Comparison of ENCODE assay signal across 8 cellular contexts in the genomic region with DNA sequence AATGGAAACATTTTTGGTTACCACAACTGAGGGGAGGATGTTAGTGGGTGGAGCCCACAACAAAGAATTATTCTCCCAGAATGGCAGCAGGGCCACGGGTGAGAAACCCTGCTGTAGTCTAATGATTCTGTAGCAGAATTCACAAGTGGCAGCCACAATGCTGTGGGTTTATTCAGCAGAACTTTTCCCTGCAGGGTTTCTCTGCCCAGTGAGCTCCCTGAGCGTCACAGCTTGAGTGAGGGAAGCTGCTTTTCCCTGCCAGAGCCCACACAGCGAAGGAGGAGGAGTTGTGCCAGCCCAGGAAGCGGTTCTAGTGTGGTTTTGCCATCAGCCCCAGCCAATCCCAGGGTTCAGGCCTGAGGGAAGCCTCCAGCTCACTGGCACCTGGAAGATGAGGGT. TPM values are rescaled to one million over a fixed set of nuclear protein-coding genes. Genes with fewer than 3 reads are reported as not detected.
DNase-seq lines count a peak whose midpoint lies in the region; ATAC-seq, FAIRE-seq and TF ChIP-seq lines count a peak whose summit lies in the region.

No MANE protein-coding gene starts in this region.

- H3K9me3 ChIP-seq in mucosa of descending colon = no peaks in the 10 kb centered on the region

- peaks cover 31% of the 10 kb centered on the region for H3K4me1 Mint-ChIP-seq in activated naive CD8-positive, alpha-beta T cell treated with anti-CD3 and anti-CD28 coated beads, Interleukin-2, amount 10 ng/mL, durations not matched to agents 7 days and 5 days

- H3K27ac Mint-ChIP-seq in activated naive CD8-positive, alpha-beta T cell treated with anti-CD3 and anti-CD28 coated beads, Interleukin-2, amount 10 ng/mL, durations not matched to agents 7 days and 5 days = no peak overlapping the region

- peak overlapping the region; percentile 43 for H3K4me3 Mint-ChIP-seq in activated naive CD8-positive, alpha-beta T cell treated with anti-CD3 and anti-CD28 coated beads, Interleukin-2, amount 10 ng/mL, durations not matched to agents 7 days and 5 days

- peaks cover 2% of the 10 kb centered on the region for H3K36me3 Mint-ChIP-seq in activated naive CD8-positive, alpha-beta T cell treated with anti-CD3 and anti-CD28 coated beads, Interleukin-2, amount 10 ng/mL, durations not matched to agents 7 days and 5 days

- ATAC-seq in HG03378 (IDR thresholded peaks at IDR 0.05; ENCODE audit: unreplicated experiment) (peak; percentile 59), mucosa of descending colon (no peak)
- peak; percentile 44 for ATAC-seq in activated naive CD8-positive, alpha-beta T cell treated with anti-CD3 and anti-CD28 coated beads, Interleukin-2, amount 10 ng/mL, durations not matched to agents 7 days and 5 days (ENCODE audit: low read depth)

- intact Hi-C loops in mucosa of descending colon (cut with DNase I, micrococcal nuclease) = no loop called here

- H3K27me3 Mint-ChIP-seq in activated naive CD8-positive, alpha-beta T cell treated with anti-CD3 and anti-CD28 coated beads, Interleukin-2, amount 10 ng/mL, durations not matched to agents 7 days and 5 days = peaks cover 53% of the 10 kb centered on the region

- H3K36me3 ChIP-seq in mucosa of descending colon (ENCODE audit: low read depth) = no peaks in the 10 kb centered on the region

- FAIRE-seq in D721Med (lab: Jason Lieb, UNC) (no peak), HTR-8/SVneo (lab: Jason Lieb, UNC) (no peak)

- no peak for TF ChIP-seq CTCF in D721Med (IDR thresholded peaks at IDR 0.05; ENCODE audit: insufficient read depth, missing control alignments)
- no peak for TF ChIP-seq CTCF in mucosa of descending colon (IDR thresholded peaks at IDR 0.05)

- peak; percentile 69 for DNase-seq in activated CD8-positive, alpha-beta memory T cell treated with anti-CD3 and anti-CD28 coated beads for 24 hours
- no peak for DNase-seq in activated CD8-positive, alpha-beta memory T cell treated with anti-CD3 and anti-CD28 coated beads, Interleukin-2, amount 50 U/mL, for 48 hours
- DNase-seq in activated naive CD8-positive, alpha-beta T cell treated with anti-CD3 and anti-CD28 coated beads, Interleukin-2, amount 10 ng/mL, durations not matched to agents 7 days and 5 days = no peak
- peak; percentile 51 for DNase-seq in stimulated activated CD8-positive, alpha-beta memory T cell treated with anti-CD3 and anti-CD28 coated beads, Interleukin-4, amount 100 ng/mL, for 48 hours
- DNase-seq in D721Med (ENCODE audit: insufficient read length, low spot score) (no peak), mucosa of descending colon (no peak), HTR-8/SVneo (ENCODE audit: insufficient read length, low spot score) (no peak)

- H3K9me3 Mint-ChIP-seq in activated naive CD8-positive, alpha-beta T cell treated with anti-CD3 and anti-CD28 coated beads, Interleukin-2, amount 10 ng/mL, durations not matched to agents 7 days and 5 days = no peaks in the 10 kb centered on the region

- POLR2A ChIA-PET in activated naive CD8-positive, alpha-beta T cell treated with anti-CD3 and anti-CD28 coated beads, Interleukin-2, amount 10 ng/mL, durations not matched to agents 7 days and 5 days (lab: Charles Lee) = interaction anchor here (0.8 kb wide), 1 partner anchor 44 kb away, joined by 7 read pairs; no protein-coding TSS in a partner anchor

- H3K4me3 ChIP-seq in mucosa of descending colon = no peak overlapping the region

- H3K4me1 ChIP-seq in mucosa of descending colon (ENCODE audit: low read depth) = peaks cover 10% of the 10 kb centered on the region

RNA-seq across cellular contexts. Expression of a gene that starts 4.4 kb away (rescaled TPM):
- total RNA-seq in activated naive CD8-positive, alpha-beta T cell treated with anti-CD3 and anti-CD28 coated beads, Interleukin-2, amount 10 ng/mL, durations not matched to agents 7 days and 5 days = not detected
- not detected for total RNA-seq in mucosa of descending colon

Comparison
In these comparisons a context has a peak if more than half of its experiments do, and no peak if none do; other contexts are left out.
1. DNase-seq: peak in activated CD8-positive, alpha-beta memory T cell treated with anti-CD3 and anti-CD28 coated beads for 24 hours (single experiment) and stimulated activated CD8-positive, alpha-beta memory T cell treated with anti-CD3 and anti-CD28 coated beads, Interleukin-4, amount 100 ng/mL, for 48 hours (single experiment); none in activated CD8-positive, alpha-beta memory T cell treated with anti-CD3 and anti-CD28 coated beads, Interleukin-2, amount 50 U/mL, for 48 hours (single experiment), activated naive CD8-positive, alpha-beta T cell treated with anti-CD3 and anti-CD28 coated beads, Interleukin-2, amount 10 ng/mL, durations not matched to agents 7 days and 5 days (single experiment), D721Med (single experiment), mucosa of descending colon (0 of 3) and HTR-8/SVneo (single experiment).